In genomic region chr11:2674681-2675131, GRCh38 we compare ENCODE assay signal across 17 cellular contexts. TPM values are rescaled to one million over a fixed set of nuclear protein-coding genes. Genes with fewer than 3 reads are reported as not detected.
A peak's percentile ranks its signal among the peaks of the same experiment; 100 is the strongest.
DNase-seq lines count a peak whose midpoint lies in the region; ATAC-seq and TF ChIP-seq lines count a peak whose summit lies in the region.
"Had no signal": no experiment of that assay in that cellular context is flagged by ENCODE, and none has a peak within 500 bp of the region (broad histone marks: within the 10 kb centered on the region; RNA-seq: fewer than 3 reads in every experiment).

No MANE protein-coding gene starts in this region.

- H3K27me3 ChIP-seq in Peyer's patch (no peaks in the 10 kb centered on the region), endodermal cell (ENCODE audit: control insufficient read depth, insufficient read depth, low read length, poor library complexity, severe bottlenecking) (no peaks in the 10 kb centered on the region), muscle layer of duodenum (ENCODE audit: low read depth, low read length) (no peaks in the 10 kb centered on the region), MM.1S (replicated peaks; ENCODE audit: insufficient read depth, low read length) (no peaks in the 10 kb centered on the region)

- no peak for TF ChIP-seq CTCF in Peyer's patch (IDR thresholded peaks at IDR 0.05)
- TF ChIP-seq CTCF in endodermal cell (conservative IDR thresholded peaks at IDR 0.05), result no peak
- TF ChIP-seq CTCF in MM.1S (IDR thresholded peaks at IDR 0.05; ENCODE audit: low read length), result no peak

- H3K4me1 ChIP-seq in Peyer's patch, result no peaks in the 10 kb centered on the region
- no peaks in the 10 kb centered on the region for H3K4me1 ChIP-seq in endodermal cell (ENCODE audit: control insufficient read depth, insufficient read depth, low read length)
- H3K4me1 ChIP-seq in muscle layer of duodenum (ENCODE audit: control insufficient read depth in 1 of 2, insufficient read depth in 2 of 2, low read length in 2 of 2), result peaks cover 13 to 23% of the 10 kb centered on the region in 2 donors
- H3K4me1 ChIP-seq in MM.1S (ENCODE audit: low read length), result no peaks in the 10 kb centered on the region
- H3K4me1 ChIP-seq: foreskin keratinocyte had no signal

- no peak for ATAC-seq in HG02938 (IDR thresholded peaks at IDR 0.05; ENCODE audit: unreplicated experiment)
- ATAC-seq: activated CD4-positive, CD25-positive, alpha-beta regulatory T cell treated with anti-CD3 and anti-CD28 coated beads, Interleukin-2, amount 50 U/mL, for 24 hours; foreskin keratinocyte had no signal

- H3K36me3 Mint-ChIP-seq in endodermal cell (ENCODE audit: low read depth), result peaks cover 9% of the 10 kb centered on the region
- H3K36me3 Mint-ChIP-seq: activated naive CD4-positive, alpha-beta T cell treated with anti-CD3 and anti-CD28 coated beads, Interleukin-2, amount 50 U/mL, for 24 hours had no signal

- no peak overlapping the region for H3K4me2 ChIP-seq in MM.1S (ENCODE audit: low read depth, low read length)

- no peaks in the 10 kb centered on the region for H3K9me3 Mint-ChIP-seq in endodermal cell
- H3K9me3 Mint-ChIP-seq: activated naive CD4-positive, alpha-beta T cell treated with anti-CD3 and anti-CD28 coated beads, Interleukin-2, amount 50 U/mL, for 24 hours; memory B cell; stimulated activated naive CD8-positive, alpha-beta T cell treated with anti-CD3 and anti-CD28 coated beads, Interleukin-15, Interleukin-2, amounts not matched to agents 100 ng/mL and 50 ng/mL, for 24 hours had no signal

- H3K9me3 ChIP-seq in Peyer's patch (no peaks in the 10 kb centered on the region), endodermal cell (ENCODE audit: control insufficient read depth, low read length) (no peaks in the 10 kb centered on the region), muscle layer of duodenum (ENCODE audit: control insufficient read depth in 1 of 2, low read length in 2 of 2) (no peaks in the 10 kb centered on the region), MM.1S (replicated peaks; ENCODE audit: insufficient read depth, low read length) (no peaks in the 10 kb centered on the region)

- H3K4me1 Mint-ChIP-seq in endodermal cell, result peaks cover 18% of the 10 kb centered on the region

- H3K27ac ChIP-seq in Peyer's patch, result peak overlapping the region in 1 of 4 donors; percentile 17
- no peak overlapping the region for H3K27ac ChIP-seq in endodermal cell (ENCODE audit: low read depth, low read length)
- H3K27ac ChIP-seq in muscle layer of duodenum (ENCODE audit: low read length), result peak overlapping the region; percentile 21
- H3K27ac ChIP-seq in MM.1S (ENCODE audit: low read length), result no peak overlapping the region
- H3K27ac ChIP-seq: foreskin keratinocyte had no signal

- WGBS in endodermal cell (ENCODE audit: insufficient coverage in 1 of 2, insufficient read length in 1 of 2), 2 experiments, result 93 to 94% methylated on average over 4 to 8 of the region's 8 CpGs

- H3K79me2 ChIP-seq in MM.1S (ENCODE audit: low read length), result no peaks in the 10 kb centered on the region

- no peaks in the 10 kb centered on the region for H3K9me2 ChIP-seq in MM.1S (replicated peaks; ENCODE audit: insufficient read depth, low read length)

- H4K20me1 ChIP-seq in MM.1S (ENCODE audit: insufficient read depth, low read length), result no peaks in the 10 kb centered on the region

- H3K27me3 Mint-ChIP-seq in endodermal cell (ENCODE audit: insufficient read depth), result peaks cover 2% of the 10 kb centered on the region
- H3K27me3 Mint-ChIP-seq: activated naive CD4-positive, alpha-beta T cell treated with anti-CD3 and anti-CD28 coated beads, Interleukin-2, amount 50 U/mL, for 24 hours; memory B cell; stimulated activated naive CD8-positive, alpha-beta T cell treated with anti-CD3 and anti-CD28 coated beads, Interleukin-15, Interleukin-2, amounts not matched to agents 100 ng/mL and 50 ng/mL, for 24 hours had no signal

- H3K27ac Mint-ChIP-seq in endodermal cell, result no peak overlapping the region
- H3K27ac Mint-ChIP-seq: activated naive CD4-positive, alpha-beta T cell treated with anti-CD3 and anti-CD28 coated beads, Interleukin-2, amount 50 U/mL, for 24 hours; memory B cell; stimulated activated naive CD8-positive, alpha-beta T cell treated with anti-CD3 and anti-CD28 coated beads, Interleukin-15, Interleukin-2, amounts not matched to agents 100 ng/mL and 50 ng/mL, for 24 hours had no signal

- H3K36me3 ChIP-seq in Peyer's patch, result no peaks in the 10 kb centered on the region
- H3K36me3 ChIP-seq in endodermal cell (ENCODE audit: control insufficient read depth, insufficient read depth, low read length), result peaks cover 5% of the 10 kb centered on the region
- no peaks in the 10 kb centered on the region for H3K36me3 ChIP-seq in muscle layer of duodenum (ENCODE audit: control insufficient read depth in 1 of 2, insufficient read depth in 2 of 2, low read length in 2 of 2)
- H3K36me3 ChIP-seq in MM.1S (replicated peaks; ENCODE audit: insufficient read depth, low read length), result no peaks in the 10 kb centered on the region

- DNase-seq in Peyer's patch, result peak in 2 of 3 donors; percentile 14 to 36
- DNase-seq in endodermal cell, result peak; percentile 37
- peak; percentile 7 for DNase-seq in stimulated activated CD8-positive, alpha-beta memory T cell treated with anti-CD3 and anti-CD28 coated beads, Interleukin-4, amount 100 ng/mL, for 48 hours
- no peak for DNase-seq in HT-29 (ENCODE audit: low spot score)
- no peak for DNase-seq in SK-N-DZ (ENCODE audit: low spot score)
- no peak for DNase-seq in MM.1S
- DNase-seq: AML-193, foreskin keratinocyte, Kasumi-1, NCI-H1436, NCI-H446 had no signal

- no peak for TF ChIP-seq POLR2A in Peyer's patch (IDR thresholded peaks at IDR 0.05)

- H3F3A ChIP-seq in MM.1S (ENCODE audit: insufficient read depth, low read length), result no peaks in the 10 kb centered on the region

- no peak overlapping the region for H2AFZ ChIP-seq in MM.1S (ENCODE audit: low read length)

- H3K4me3 ChIP-seq in Peyer's patch, result no peak overlapping the region
- no peak overlapping the region for H3K4me3 ChIP-seq in endodermal cell (ENCODE audit: low read length)
- no peak overlapping the region for H3K4me3 ChIP-seq in muscle layer of duodenum (ENCODE audit: low read depth in 1 of 2, low read length in 2 of 2)
- H3K4me3 ChIP-seq in MM.1S (ENCODE audit: low read length), result no peak overlapping the region

- H3K4me3 Mint-ChIP-seq in endodermal cell, result no peak overlapping the region
- H3K4me3 Mint-ChIP-seq: activated naive CD4-positive, alpha-beta T cell treated with anti-CD3 and anti-CD28 coated beads, Interleukin-2, amount 50 U/mL, for 24 hours; memory B cell; stimulated activated naive CD8-positive, alpha-beta T cell treated with anti-CD3 and anti-CD28 coated beads, Interleukin-15, Interleukin-2, amounts not matched to agents 100 ng/mL and 50 ng/mL, for 24 hours had no signal

- H3K9ac ChIP-seq in endodermal cell (ENCODE audit: extremely low read depth, low read length, poor library complexity, severe bottlenecking) (no peak overlapping the region), MM.1S (ENCODE audit: low read length) (no peak overlapping the region)

RNA-seq across cellular contexts. Expression of gene KCNQ1OT1, which starts 25.1 kb away (rescaled TPM):
- total RNA-seq in Peyer's patch, result 1 to 10 TPM; 3.2 to 6.2 (median 4.5) TPM
- 1 to 10 TPM; 5.2 to 6.9 TPM for total RNA-seq in endodermal cell
- polyA plus RNA-seq in endodermal cell (2013, experiment 1 of 2), result 0.71 TPM
- 0.99 TPM for polyA plus RNA-seq in endodermal cell (2013, experiment 2 of 2)
- 3.0 and 3.2 TPM in 2 replicates for total RNA-seq in HT-29 (2014; rRNA removed; shearing (Covaris generic))
- 0.01 TPM in 2 replicates for polyA plus RNA-seq in SK-N-DZ (2014; cell fraction: cytosol; rRNA removed)
- 0.49 TPM in 2 replicates for polyA plus RNA-seq in SK-N-DZ (2014; cell fraction: nucleus; rRNA removed)

Comparison
In these comparisons a context has a peak if more than half of its experiments do, and no peak if none do; other contexts are left out.
1. DNase-seq: peak in Peyer's patch (2 of 3), endodermal cell (single experiment) and stimulated activated CD8-positive, alpha-beta memory T cell treated with anti-CD3 and anti-CD28 coated beads, Interleukin-4, amount 100 ng/mL, for 48 hours (single experiment); none in HT-29 (single experiment), SK-N-DZ (single experiment) and MM.1S (single experiment).